ENCODE assay signal across 14 cellular contexts in the genomic region with DNA sequence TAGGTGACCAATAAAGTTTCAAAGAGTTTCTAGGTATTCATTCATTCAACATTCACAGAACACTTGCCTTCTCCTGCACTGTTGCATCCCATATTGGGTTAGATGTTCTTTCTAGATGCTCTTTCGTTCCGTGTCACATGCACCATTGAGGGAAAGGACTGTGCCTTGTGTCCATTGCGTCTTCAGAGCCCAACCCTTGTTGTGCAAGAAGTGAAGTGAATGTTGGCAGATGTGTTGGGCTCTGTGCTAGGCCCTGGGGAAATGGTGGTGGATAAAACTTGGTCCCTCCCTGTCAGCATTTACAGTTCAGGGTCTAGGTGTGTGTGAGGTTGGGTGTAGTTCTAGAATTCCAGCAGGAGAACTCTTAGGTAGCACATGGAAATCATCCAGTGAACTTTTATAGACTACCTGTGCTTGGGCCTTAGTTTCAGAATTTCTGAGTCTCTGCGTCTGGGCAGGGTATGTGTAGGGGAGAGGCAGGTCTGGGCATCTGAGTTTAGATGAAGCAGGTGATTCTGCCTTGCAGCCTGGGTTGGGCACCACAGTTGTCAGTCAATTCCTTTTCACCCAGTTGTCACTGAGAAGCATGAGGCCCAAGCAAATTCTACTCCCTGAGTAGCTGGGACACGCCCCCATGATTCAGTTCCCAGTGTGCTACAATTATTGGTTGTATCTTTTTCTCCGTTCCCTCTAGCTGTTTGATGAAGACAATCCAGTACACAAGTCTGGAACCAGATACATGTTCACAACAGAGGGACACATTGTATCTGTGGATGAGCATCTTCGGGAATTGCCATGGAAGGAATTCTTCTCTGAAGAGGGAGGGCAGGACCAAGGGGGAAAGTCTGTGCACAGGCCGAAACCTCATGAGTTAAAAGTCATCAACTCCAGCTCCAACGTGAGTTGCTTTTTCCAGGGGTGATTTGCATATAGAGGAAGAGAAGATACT. TPM values are rescaled to one million over a fixed set of nuclear protein-coding genes. Genes with fewer than 3 reads are reported as not detected.
A peak's percentile ranks its signal among the peaks of the same experiment; 100 is the strongest.
DNase-seq lines count a peak whose midpoint lies in the region; ATAC-seq and TF ChIP-seq lines count a peak whose summit lies in the region.
"Had no signal": no experiment of that assay in that cellular context is flagged by ENCODE, and none has a peak within 500 bp of the region (broad histone marks: within the 10 kb centered on the region; RNA-seq: fewer than 3 reads in every experiment).

No MANE protein-coding gene starts in this region.

- no peak overlapping the region for H3K4me3 ChIP-seq in endodermal cell (ENCODE audit: low read length)

- CTCF ChIA-PET in activated CD8-positive, alpha-beta T cell treated with anti-CD3 and anti-CD28 coated beads for 36 hours (lab: Charles Lee), result interaction anchor here (0.8 to 1.0 kb wide), 2 partner anchors 14 to 15 kb away, joined by 3 read pairs; no protein-coding TSS in a partner anchor
- CTCF ChIA-PET in activated CD8-positive, alpha-beta T cell treated with anti-CD3 and anti-CD28 coated beads, Interleukin-2, amount 10 ng/mL, durations not matched to agents 7 days and 5 days (lab: Charles Lee), result no interaction called here

- H3K36me3 ChIP-seq in endodermal cell (ENCODE audit: control insufficient read depth, insufficient read depth, low read length), result peaks cover 92% of the 10 kb centered on the region

- no peak overlapping the region for H3K4me3 Mint-ChIP-seq in activated CD8-positive, alpha-beta T cell treated with anti-CD3 and anti-CD28 coated beads for 36 hours
- no peak overlapping the region for H3K4me3 Mint-ChIP-seq in activated CD8-positive, alpha-beta T cell treated with anti-CD3 and anti-CD28 coated beads, Interleukin-2, amount 10 ng/mL, durations not matched to agents 7 days and 5 days
- H3K4me3 Mint-ChIP-seq in endodermal cell, result no peak overlapping the region
- H3K4me3 Mint-ChIP-seq in stimulated activated effector memory CD8-positive, alpha-beta T cell treated with anti-CD3 and anti-CD28 coated beads, Interleukin-12 subunit alpha, Interleukin-12 subunit beta, amount 100 ng/mL, for 72 hours, result no peak overlapping the region

- H3K27me3 ChIP-seq in endodermal cell (ENCODE audit: control insufficient read depth, insufficient read depth, low read length, poor library complexity, severe bottlenecking), result no peaks in the 10 kb centered on the region

- H3K36me3 Mint-ChIP-seq in activated CD8-positive, alpha-beta T cell treated with anti-CD3 and anti-CD28 coated beads for 36 hours (ENCODE audit: low read depth), result peaks cover 87% of the 10 kb centered on the region
- H3K36me3 Mint-ChIP-seq in activated CD8-positive, alpha-beta T cell treated with anti-CD3 and anti-CD28 coated beads, Interleukin-2, amount 10 ng/mL, durations not matched to agents 7 days and 5 days (ENCODE audit: low read depth), result peaks cover 90% of the 10 kb centered on the region
- peaks cover 87% of the 10 kb centered on the region for H3K36me3 Mint-ChIP-seq in endodermal cell (ENCODE audit: low read depth)
- peaks cover 100% of the 10 kb centered on the region for H3K36me3 Mint-ChIP-seq in stimulated activated effector memory CD8-positive, alpha-beta T cell treated with anti-CD3 and anti-CD28 coated beads, Interleukin-12 subunit alpha, Interleukin-12 subunit beta, amount 100 ng/mL, for 72 hours

- peaks cover 13% of the 10 kb centered on the region for H3K4me1 Mint-ChIP-seq in activated CD8-positive, alpha-beta T cell treated with anti-CD3 and anti-CD28 coated beads for 36 hours (ENCODE audit: low read depth)
- peaks cover 4% of the 10 kb centered on the region for H3K4me1 Mint-ChIP-seq in activated CD8-positive, alpha-beta T cell treated with anti-CD3 and anti-CD28 coated beads, Interleukin-2, amount 10 ng/mL, durations not matched to agents 7 days and 5 days (ENCODE audit: low read depth)
- peaks cover 48% of the 10 kb centered on the region for H3K4me1 Mint-ChIP-seq in endodermal cell
- H3K4me1 Mint-ChIP-seq in stimulated activated effector memory CD8-positive, alpha-beta T cell treated with anti-CD3 and anti-CD28 coated beads, Interleukin-12 subunit alpha, Interleukin-12 subunit beta, amount 100 ng/mL, for 72 hours, result peaks cover 24% of the 10 kb centered on the region

- intact Hi-C loops in activated CD8-positive, alpha-beta T cell treated with anti-CD3 and anti-CD28 coated beads for 36 hours (cut with micrococcal nuclease), result no loop called here

- H3K9ac ChIP-seq in endodermal cell (ENCODE audit: extremely low read depth, low read length, poor library complexity, severe bottlenecking), result no peak overlapping the region

- H3K27ac Mint-ChIP-seq in activated CD8-positive, alpha-beta T cell treated with anti-CD3 and anti-CD28 coated beads for 36 hours, result peak overlapping the region; percentile 62
- H3K27ac Mint-ChIP-seq in activated CD8-positive, alpha-beta T cell treated with anti-CD3 and anti-CD28 coated beads, Interleukin-2, amount 10 ng/mL, durations not matched to agents 7 days and 5 days, result no peak overlapping the region
- peak overlapping the region; percentile 15 for H3K27ac Mint-ChIP-seq in endodermal cell
- peak overlapping the region; percentile 90 for H3K27ac Mint-ChIP-seq in stimulated activated effector memory CD8-positive, alpha-beta T cell treated with anti-CD3 and anti-CD28 coated beads, Interleukin-12 subunit alpha, Interleukin-12 subunit beta, amount 100 ng/mL, for 72 hours

- no peaks in the 10 kb centered on the region for H3K9me3 ChIP-seq in endodermal cell (ENCODE audit: control insufficient read depth, low read length)

- WGBS in endodermal cell (ENCODE audit: insufficient coverage in 1 of 2, insufficient read length in 1 of 2), 2 experiments, result 80 to 88% methylated on average over 6 to 9 of the region's 9 CpGs

- no peaks in the 10 kb centered on the region for H3K27me3 Mint-ChIP-seq in activated CD8-positive, alpha-beta T cell treated with anti-CD3 and anti-CD28 coated beads for 36 hours
- H3K27me3 Mint-ChIP-seq in activated CD8-positive, alpha-beta T cell treated with anti-CD3 and anti-CD28 coated beads, Interleukin-2, amount 10 ng/mL, durations not matched to agents 7 days and 5 days (ENCODE audit: low read depth), result no peaks in the 10 kb centered on the region
- H3K27me3 Mint-ChIP-seq in endodermal cell (ENCODE audit: insufficient read depth), result no peaks in the 10 kb centered on the region

- no peaks in the 10 kb centered on the region for H3K9me3 Mint-ChIP-seq in activated CD8-positive, alpha-beta T cell treated with anti-CD3 and anti-CD28 coated beads for 36 hours
- H3K9me3 Mint-ChIP-seq in activated CD8-positive, alpha-beta T cell treated with anti-CD3 and anti-CD28 coated beads, Interleukin-2, amount 10 ng/mL, durations not matched to agents 7 days and 5 days (ENCODE audit: insufficient read depth), result no peaks in the 10 kb centered on the region
- H3K9me3 Mint-ChIP-seq in endodermal cell, result no peaks in the 10 kb centered on the region
- H3K9me3 Mint-ChIP-seq in stimulated activated effector memory CD8-positive, alpha-beta T cell treated with anti-CD3 and anti-CD28 coated beads, Interleukin-12 subunit alpha, Interleukin-12 subunit beta, amount 100 ng/mL, for 72 hours, result no peaks in the 10 kb centered on the region

- TF ChIP-seq CTCF in activated CD8-positive, alpha-beta T cell treated with anti-CD3 and anti-CD28 coated beads for 36 hours (IDR thresholded peaks at IDR 0.05), result no peak
- no peak for TF ChIP-seq CTCF in endodermal cell (conservative IDR thresholded peaks at IDR 0.05)

- ATAC-seq in activated CD8-positive, alpha-beta T cell treated with anti-CD3 and anti-CD28 coated beads for 36 hours, result no peak
- ATAC-seq in activated CD8-positive, alpha-beta T cell treated with anti-CD3 and anti-CD28 coated beads, Interleukin-2, amount 10 ng/mL, durations not matched to agents 7 days and 5 days, result no peak
- ATAC-seq in stimulated activated effector memory CD8-positive, alpha-beta T cell treated with anti-CD3 and anti-CD28 coated beads, Interleukin-12 subunit alpha, Interleukin-12 subunit beta, amount 100 ng/mL, for 72 hours, result peak; percentile 26
- ATAC-seq in HG03342 (IDR thresholded peaks at IDR 0.05; ENCODE audit: unreplicated experiment) (no peak), HG03175 (IDR thresholded peaks at IDR 0.05; ENCODE audit: unreplicated experiment) (no peak)

- no peak for DNase-seq in activated CD8-positive, alpha-beta T cell treated with anti-CD3 and anti-CD28 coated beads for 36 hours
- no peak for DNase-seq in activated CD8-positive, alpha-beta T cell treated with anti-CD3 and anti-CD28 coated beads, Interleukin-2, amount 10 ng/mL, durations not matched to agents 7 days and 5 days
- peak; percentile 63 to 85 for DNase-seq in NCI-H526 (lab: John Stamatoyannopoulos, UW)
- peak; percentile 80 for DNase-seq in endodermal cell
- DNase-seq in stimulated activated effector memory CD8-positive, alpha-beta T cell treated with anti-CD3 and anti-CD28 coated beads, Interleukin-12 subunit alpha, Interleukin-12 subunit beta, amount 100 ng/mL, for 72 hours (ENCODE audit: low spot score in 2 of 2), result no peak
- DNase-seq in amygdala (lab: John Stamatoyannopoulos, UW), result no peak
- DNase-seq: HCEC 1CT; NCI-H1092 treated with DMSO at 0.1 percent for 48 hours; NCI-H2171; NK-92 treated with Interleukin-12 subunit alpha and Interleukin-12 subunit beta, amount 100 ng/mL, for 24 hours; occipital lobe; substantia nigra had no signal

- H3K27ac ChIP-seq in endodermal cell (ENCODE audit: low read depth, low read length), result no peak overlapping the region

- POLR2A ChIA-PET in activated CD8-positive, alpha-beta T cell treated with anti-CD3 and anti-CD28 coated beads for 36 hours (lab: Charles Lee), result interaction anchor here (1.0 kb wide), 1 partner anchor 81 kb away, joined by 3 read pairs; no protein-coding TSS in a partner anchor
- POLR2A ChIA-PET in activated CD8-positive, alpha-beta T cell treated with anti-CD3 and anti-CD28 coated beads, Interleukin-2, amount 10 ng/mL, durations not matched to agents 7 days and 5 days (lab: Charles Lee), result no interaction called here

- H3K4me1 ChIP-seq in endodermal cell (ENCODE audit: control insufficient read depth, insufficient read depth, low read length), result no peaks in the 10 kb centered on the region

RNA-seq across cellular contexts. Expression of a gene that starts 25.4 kb away (rescaled TPM):
- total RNA-seq in activated CD8-positive, alpha-beta T cell treated with anti-CD3 and anti-CD28 coated beads for 36 hours, result 100 to 1,000 TPM; 156 to 159 TPM
- total RNA-seq in activated CD8-positive, alpha-beta T cell treated with anti-CD3 and anti-CD28 coated beads, Interleukin-2, amount 10 ng/mL, durations not matched to agents 7 days and 5 days, result 10 to 100 TPM; 81.7 to 84.3 TPM
- 10 to 100 TPM; 24.5 to 28.1 TPM for total RNA-seq in endodermal cell
- 10.5 TPM for polyA plus RNA-seq in endodermal cell (2013, experiment 1 of 2)
- 11.2 TPM for polyA plus RNA-seq in endodermal cell (2013, experiment 2 of 2)

Comparison
In these comparisons a context has a peak if more than half of its experiments do, and no peak if none do; other contexts are left out.
1. DNase-seq: peak in NCI-H526 (2 of 2) and endodermal cell (single experiment); none in activated CD8-positive, alpha-beta T cell treated with anti-CD3 and anti-CD28 coated beads for 36 hours (single experiment), activated CD8-positive, alpha-beta T cell treated with anti-CD3 and anti-CD28 coated beads, Interleukin-2, amount 10 ng/mL, durations not matched to agents 7 days and 5 days (single experiment), stimulated activated effector memory CD8-positive, alpha-beta T cell treated with anti-CD3 and anti-CD28 coated beads, Interleukin-12 subunit alpha, Interleukin-12 subunit beta, amount 100 ng/mL, for 72 hours (0 of 2) and amygdala (0 of 56).